1 cellular context compared by ENCODE assay signal in the genomic region with DNA sequence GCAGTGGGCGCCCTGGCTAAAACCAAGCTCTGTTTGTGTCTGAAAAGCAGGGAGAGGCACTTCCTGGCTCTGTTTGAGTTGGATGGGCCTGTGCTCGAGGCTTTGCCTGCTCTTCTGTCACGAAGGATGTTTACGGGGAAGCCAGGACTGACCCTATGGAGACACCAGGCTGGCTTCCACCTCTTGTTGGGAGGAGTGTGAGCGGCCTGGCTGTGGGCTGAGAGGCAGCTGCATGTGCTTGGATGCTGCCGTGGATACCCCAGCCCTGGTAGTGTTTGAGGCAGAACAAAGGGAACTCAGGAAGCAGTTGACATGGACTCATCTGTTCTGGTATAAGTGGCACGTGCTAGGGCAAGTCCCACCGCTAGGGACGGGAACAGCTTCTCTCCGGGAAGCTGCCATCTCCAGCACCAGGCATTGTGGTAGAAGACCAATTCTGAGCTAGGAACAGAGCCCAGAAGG.
TF ChIP-seq lines count a peak whose summit lies in the region.

No MANE protein-coding gene starts in this region.

TF ChIP-seq in K562, 482 proteins besides CTCF, POLR2A, EP300 and RAD21:
- TF ChIP-seq TSC22D4 (tag; IDR thresholded peaks at IDR 0.05) (no peak), MED1 (CRISPR knock-in tag; IDR thresholded peaks at IDR 0.05; ENCODE audit: borderline replicate concordance) (no peak), HCFC1 (IDR thresholded peaks at IDR 0.05; ENCODE audit: low read depth, low read length) (no peak), SMARCB1 (IDR thresholded peaks at IDR 0.05; ENCODE audit: insufficient read length, low read depth) (no peak), MYNN (IDR thresholded peaks at IDR 0.05) (no peak), MYNN (CRISPR knock-in tag; IDR thresholded peaks at IDR 0.05) (no peak)
TF ChIP-seq in K562: peak in this region for 0.
